ENCODE assay signal across 10 cellular contexts in genomic region chr16:4489030-4489429, GRCh38. TPM values are rescaled to one million over a fixed set of nuclear protein-coding genes. Genes with fewer than 3 reads are reported as not detected.
DNase-seq lines count a peak whose midpoint lies in the region; ATAC-seq and TF ChIP-seq lines count a peak whose summit lies in the region.
"Had no signal": no experiment of that assay in that cellular context is flagged by ENCODE, and none has a peak within 500 bp of the region (broad histone marks: within the 10 kb centered on the region; RNA-seq: fewer than 3 reads in every experiment).

No MANE protein-coding gene starts in this region.

- intact Hi-C loops in activated T-helper 1 cell treated with anti-CD3 and anti-CD28 coated beads, Interleukin-12 subunit alpha, Interleukin-12 subunit beta, Interleukin-2, Interleukin-4 antibody, amounts not matched to agents 30 ng/mL and 10 ng/mL and 1 ng/mL, durations not matched to agents 14 hours and 24 hours and 36 hours (cut with micrococcal nuclease), result no loop called here

- no peaks in the 10 kb centered on the region for H3K9me3 ChIP-seq in hepatocyte (ENCODE audit: low read depth)
- no peaks in the 10 kb centered on the region for H3K9me3 ChIP-seq in thymus (ENCODE audit: control insufficient read depth)
- H3K9me3 ChIP-seq in WERI-Rb-1 (ENCODE audit: severe bottlenecking), result no peaks in the 10 kb centered on the region

- H3K36me3 ChIP-seq in hepatocyte (replicated peaks; ENCODE audit: insufficient read depth, low read depth) (no peaks in the 10 kb centered on the region), thymus (ENCODE audit: control insufficient read depth, insufficient read depth) (peaks cover 10% of the 10 kb centered on the region), WERI-Rb-1 (peaks cover 78% of the 10 kb centered on the region)

- no peaks in the 10 kb centered on the region for H3K9me2 ChIP-seq in hepatocyte (replicated peaks; ENCODE audit: insufficient read depth)

- peaks cover 6 to 17% of the 10 kb centered on the region in 2 donors for H3K36me3 Mint-ChIP-seq in activated T-cell treated with anti-CD3 and anti-CD28 coated beads, Interleukin-2, amount 50 U/mL, for 72 hours (ENCODE audit: insufficient read depth in 2 of 2)
- peaks cover 29% of the 10 kb centered on the region for H3K36me3 Mint-ChIP-seq in activated T-helper 1 cell treated with anti-CD3 and anti-CD28 coated beads, Interleukin-12 subunit alpha, Interleukin-12 subunit beta, Interleukin-2, Interleukin-4 antibody, amounts not matched to agents 30 ng/mL and 10 ng/mL and 1 ng/mL, durations not matched to agents 14 hours and 24 hours and 36 hours (ENCODE audit: low read depth)

- H3K27ac ChIP-seq in hepatocyte (peak overlapping the region; percentile 66), thymus (ENCODE audit: low read depth) (peak overlapping the region; percentile 85), WERI-Rb-1 (no peak overlapping the region)

- peaks cover 54% of the 10 kb centered on the region for H3K4me1 Mint-ChIP-seq in activated T-cell treated with anti-CD3 and anti-CD28 coated beads, Interleukin-2, amount 50 U/mL, for 72 hours (ENCODE audit: low read depth)
- H3K4me1 Mint-ChIP-seq in activated T-helper 1 cell treated with anti-CD3 and anti-CD28 coated beads, Interleukin-12 subunit alpha, Interleukin-12 subunit beta, Interleukin-2, Interleukin-4 antibody, amounts not matched to agents 30 ng/mL and 10 ng/mL and 1 ng/mL, durations not matched to agents 14 hours and 24 hours and 36 hours (ENCODE audit: low read depth), result peaks cover 51% of the 10 kb centered on the region

- H3K27me3 Mint-ChIP-seq in activated T-cell treated with anti-CD3 and anti-CD28 coated beads, Interleukin-2, amount 50 U/mL, for 72 hours (ENCODE audit: low read depth), result no peaks in the 10 kb centered on the region
- no peaks in the 10 kb centered on the region for H3K27me3 Mint-ChIP-seq in activated T-helper 1 cell treated with anti-CD3 and anti-CD28 coated beads, Interleukin-12 subunit alpha, Interleukin-12 subunit beta, Interleukin-2, Interleukin-4 antibody, amounts not matched to agents 30 ng/mL and 10 ng/mL and 1 ng/mL, durations not matched to agents 14 hours and 24 hours and 36 hours (ENCODE audit: insufficient read depth)

- peak overlapping the region; percentile 98 for H3K27ac Mint-ChIP-seq in activated T-cell treated with anti-CD3 and anti-CD28 coated beads, Interleukin-2, amount 50 U/mL, for 72 hours
- H3K27ac Mint-ChIP-seq in activated T-helper 1 cell treated with anti-CD3 and anti-CD28 coated beads, Interleukin-12 subunit alpha, Interleukin-12 subunit beta, Interleukin-2, Interleukin-4 antibody, amounts not matched to agents 30 ng/mL and 10 ng/mL and 1 ng/mL, durations not matched to agents 14 hours and 24 hours and 36 hours, result peak overlapping the region; percentile 76

- H3K9me3 Mint-ChIP-seq in activated T-cell treated with anti-CD3 and anti-CD28 coated beads, Interleukin-2, amount 50 U/mL, for 72 hours, result no peaks in the 10 kb centered on the region
- H3K9me3 Mint-ChIP-seq in activated T-helper 1 cell treated with anti-CD3 and anti-CD28 coated beads, Interleukin-12 subunit alpha, Interleukin-12 subunit beta, Interleukin-2, Interleukin-4 antibody, amounts not matched to agents 30 ng/mL and 10 ng/mL and 1 ng/mL, durations not matched to agents 14 hours and 24 hours and 36 hours, result no peaks in the 10 kb centered on the region

- peaks cover 10% of the 10 kb centered on the region for H3K4me1 ChIP-seq in hepatocyte (ENCODE audit: insufficient read depth)
- H3K4me1 ChIP-seq in thymus (ENCODE audit: control insufficient read depth, insufficient read depth, low read length), result peaks cover 16% of the 10 kb centered on the region

- H3K79me2 ChIP-seq in hepatocyte, result peaks cover 66% of the 10 kb centered on the region

- H3K4me3 ChIP-seq in hepatocyte (no peak overlapping the region), thymus (ENCODE audit: low read length) (no peak overlapping the region), WERI-Rb-1 (ENCODE audit: low read depth, low read length) (no peak overlapping the region)

- DNase-seq in activated T-cell treated with anti-CD3 and anti-CD28 coated beads, Interleukin-2, amount 50 U/mL, for 72 hours, result no peak
- DNase-seq in activated T-cell treated with anti-CD3 and anti-CD28 coated beads, Interleukin-2, amount 50 U/mL, for 48 hours, result no peak
- DNase-seq in activated T-helper 1 cell treated with anti-CD3 and anti-CD28 coated beads, Interleukin-12 subunit alpha, Interleukin-12 subunit beta, Interleukin-2, Interleukin-4 antibody, amounts not matched to agents 30 ng/mL and 10 ng/mL and 1 ng/mL, durations not matched to agents 14 hours and 24 hours and 36 hours (ENCODE audit: low spot score), result no peak
- DNase-seq in hepatocyte (ENCODE audit: low spot score) (no peak), WERI-Rb-1 (no peak), NCI-H1417 (lab: John Stamatoyannopoulos, UW) (no peak)
- DNase-seq: AML-193, NCI-H1436 treated with DMSO at 0.1 percent for 48 hours had no signal

- H3K4me2 ChIP-seq in hepatocyte, result no peak overlapping the region

- peaks cover 2% of the 10 kb centered on the region for H4K20me1 ChIP-seq in hepatocyte (ENCODE audit: insufficient read depth, poor library complexity, severe bottlenecking)

- no peak overlapping the region for H2AFZ ChIP-seq in hepatocyte

- TF ChIP-seq CTCF in hepatocyte (IDR thresholded peaks at IDR 0.05; ENCODE audit: poor library complexity), result no peak
- TF ChIP-seq CTCF in WERI-Rb-1 (IDR thresholded peaks at IDR 0.05; ENCODE audit: low read depth, low read length), result no peak

- H3K27me3 ChIP-seq in hepatocyte, result no peaks in the 10 kb centered on the region
- no peaks in the 10 kb centered on the region for H3K27me3 ChIP-seq in thymus (ENCODE audit: control insufficient read depth, insufficient read depth)
- H3K27me3 ChIP-seq in WERI-Rb-1 (ENCODE audit: insufficient read depth, low read depth, severe bottlenecking), result no peaks in the 10 kb centered on the region

- WGBS in hepatocyte (ENCODE audit: low lambda C conversion rate, missing lambda C conversion rate), result 80% methylated on average over 5 of the region's 5 CpGs
- WGBS in thymus, result 93% methylated on average over 5 of the region's 5 CpGs

- H3K4me3 Mint-ChIP-seq in activated T-cell treated with anti-CD3 and anti-CD28 coated beads, Interleukin-2, amount 50 U/mL, for 72 hours, result peak overlapping the region in 1 of 2 donors; percentile 5
- peak overlapping the region; percentile 48 for H3K4me3 Mint-ChIP-seq in activated T-helper 1 cell treated with anti-CD3 and anti-CD28 coated beads, Interleukin-12 subunit alpha, Interleukin-12 subunit beta, Interleukin-2, Interleukin-4 antibody, amounts not matched to agents 30 ng/mL and 10 ng/mL and 1 ng/mL, durations not matched to agents 14 hours and 24 hours and 36 hours

- ATAC-seq in activated T-cell treated with anti-CD3 and anti-CD28 coated beads, Interleukin-2, amount 50 U/mL, for 72 hours (replicated peaks in 1 of 2), result no peak
- no peak for ATAC-seq in GM19452 (IDR thresholded peaks at IDR 0.05; ENCODE audit: unreplicated experiment)

RNA-seq across cellular contexts. Expression of gene HMOX2, which starts 12.8 kb away (rescaled TPM):
- total RNA-seq in activated T-cell treated with anti-CD3 and anti-CD28 coated beads, Interleukin-2, amount 50 U/mL, for 72 hours, result 10 to 100 TPM; 50.3 to 50.9 TPM
- total RNA-seq in activated T-helper 1 cell treated with anti-CD3 and anti-CD28 coated beads, Interleukin-12 subunit alpha, Interleukin-12 subunit beta, Interleukin-2, Interleukin-4 antibody, amounts not matched to agents 30 ng/mL and 10 ng/mL and 1 ng/mL, durations not matched to agents 14 hours and 24 hours and 36 hours, result 64.7 and 68.4 TPM in 2 replicates
- 57.7 and 68.8 TPM in 2 replicates for total RNA-seq in hepatocyte
- polyA plus RNA-seq in hepatocyte (108 TPM in 2 replicates), thymus (38.3 TPM)

RNA-seq across cellular contexts. Expression of gene NMRAL1, which starts 14.6 kb away (rescaled TPM):
- 10 to 100 TPM; 32.5 to 33.0 TPM for total RNA-seq in activated T-cell treated with anti-CD3 and anti-CD28 coated beads, Interleukin-2, amount 50 U/mL, for 72 hours
- total RNA-seq in activated T-helper 1 cell treated with anti-CD3 and anti-CD28 coated beads, Interleukin-12 subunit alpha, Interleukin-12 subunit beta, Interleukin-2, Interleukin-4 antibody, amounts not matched to agents 30 ng/mL and 10 ng/mL and 1 ng/mL, durations not matched to agents 14 hours and 24 hours and 36 hours, result 21.7 and 25.0 TPM in 2 replicates
- 42.7 and 47.6 TPM in 2 replicates for total RNA-seq in hepatocyte
- polyA plus RNA-seq in hepatocyte (47.5 and 49.5 TPM in 2 replicates), thymus (44.9 TPM)

RNA-seq across cellular contexts. Expression of gene CDIP1, which starts 49.5 kb away (rescaled TPM):
- total RNA-seq in activated T-cell treated with anti-CD3 and anti-CD28 coated beads, Interleukin-2, amount 50 U/mL, for 72 hours, result 10 to 100 TPM; 45.4 to 53.1 TPM
- 61.6 and 62.7 TPM in 2 replicates for total RNA-seq in activated T-helper 1 cell treated with anti-CD3 and anti-CD28 coated beads, Interleukin-12 subunit alpha, Interleukin-12 subunit beta, Interleukin-2, Interleukin-4 antibody, amounts not matched to agents 30 ng/mL and 10 ng/mL and 1 ng/mL, durations not matched to agents 14 hours and 24 hours and 36 hours
- total RNA-seq in hepatocyte, result 19.7 and 22.0 TPM in 2 replicates
- polyA plus RNA-seq in hepatocyte (29.3 and 33.3 TPM in 2 replicates), thymus (24.9 TPM)
